ENCODE assay signal across 8 cellular contexts in the genomic region with DNA sequence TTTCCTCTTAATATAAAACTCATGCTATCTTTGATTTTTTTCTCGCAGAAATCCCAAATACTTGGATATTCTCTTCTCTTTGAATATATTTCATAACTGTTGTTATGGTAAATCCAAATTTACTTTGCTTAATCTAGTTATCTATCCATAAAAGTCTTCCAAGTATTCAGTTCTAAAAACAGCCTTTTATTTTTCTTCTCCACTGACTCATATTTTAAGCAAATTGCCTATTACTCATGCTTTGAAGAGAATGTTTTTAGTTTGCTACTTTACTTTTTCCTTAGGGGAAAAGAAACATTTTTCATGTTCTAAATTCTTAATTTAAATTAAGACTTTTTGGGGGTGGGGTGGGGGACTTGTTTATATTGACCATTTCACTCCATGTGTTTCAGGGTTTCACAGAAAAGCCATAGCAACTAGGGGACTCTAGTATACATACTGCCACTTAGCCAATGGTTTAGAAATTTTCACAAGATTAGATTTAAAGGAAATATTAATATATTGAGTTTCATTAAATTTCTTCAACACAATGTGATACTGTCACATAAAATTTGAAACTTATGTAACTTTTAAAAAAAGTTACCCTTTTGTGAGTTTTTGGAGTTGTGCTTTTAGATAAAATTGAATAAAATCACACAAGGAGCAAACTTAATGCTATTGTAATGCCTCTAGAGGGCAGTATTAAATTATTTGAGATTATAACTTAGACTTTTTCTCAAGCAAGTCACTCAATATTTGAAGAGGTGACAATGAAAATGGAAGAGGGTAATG.
DNase-seq lines count a peak whose midpoint lies in the region; ATAC-seq and TF ChIP-seq lines count a peak whose summit lies in the region.

No MANE protein-coding gene starts in this region.

- H3K4me3 ChIP-seq in AG09309 (ENCODE audit: control insufficient read depth, low read depth, low read length) = no peak overlapping the region

- H3K27ac Mint-ChIP-seq in activated CD4-positive, alpha-beta T cell treated with anti-CD3 and anti-CD28 coated beads for 36 hours = no peak overlapping the region

- POLR2A ChIA-PET in activated CD4-positive, alpha-beta T cell treated with anti-CD3 and anti-CD28 coated beads for 36 hours (lab: Charles Lee) = no interaction called here

- H3K27me3 Mint-ChIP-seq in activated CD4-positive, alpha-beta T cell treated with anti-CD3 and anti-CD28 coated beads for 36 hours = no peaks in the 10 kb centered on the region

- peak; percentile 60 for ATAC-seq in GM19035 (IDR thresholded peaks at IDR 0.05; ENCODE audit: unreplicated experiment)
- no peak for ATAC-seq in GM19397 (IDR thresholded peaks at IDR 0.05; ENCODE audit: unreplicated experiment)
- no peak for ATAC-seq in activated CD4-positive, alpha-beta T cell treated with anti-CD3 and anti-CD28 coated beads for 36 hours

- intact Hi-C loops in activated CD4-positive, alpha-beta T cell treated with anti-CD3 and anti-CD28 coated beads for 36 hours (cut with DNase I, micrococcal nuclease) = no loop called here

- H3K9me3 Mint-ChIP-seq in activated CD4-positive, alpha-beta T cell treated with anti-CD3 and anti-CD28 coated beads for 36 hours (ENCODE audit: low read depth) = no peaks in the 10 kb centered on the region

- H3K4me1 Mint-ChIP-seq in activated CD4-positive, alpha-beta T cell treated with anti-CD3 and anti-CD28 coated beads for 36 hours = no peaks in the 10 kb centered on the region

- no peaks in the 10 kb centered on the region for H3K36me3 Mint-ChIP-seq in activated CD4-positive, alpha-beta T cell treated with anti-CD3 and anti-CD28 coated beads for 36 hours (ENCODE audit: low read depth)

- no peak for DNase-seq in AG09309 (ENCODE audit: low read depth)
- DNase-seq in NCI-H2227 treated with DMSO at 0.1 percent for 48 hours (lab: John Stamatoyannopoulos, UW) = peak; percentile 46
- peak; percentile 62 for DNase-seq in dedifferentiated amniotic fluid mesenchymal stem cell (ENCODE audit: extremely low spot score)
- peak; percentile 70 for DNase-seq in renal cortical epithelial cell (ENCODE audit: low read depth)
- no peak for DNase-seq in stimulated activated CD4-positive, alpha-beta T cell treated with anti-CD3 and anti-CD28 coated beads, Interleukin-12 subunit alpha, Interleukin-12 subunit beta, amount 100 ng/mL, for 4 hours
- no peak for DNase-seq in activated CD4-positive, alpha-beta T cell treated with anti-CD3 and anti-CD28 coated beads for 36 hours

- CTCF ChIA-PET in activated CD4-positive, alpha-beta T cell treated with anti-CD3 and anti-CD28 coated beads for 36 hours (lab: Charles Lee) = interaction anchor here (1.3 to 1.6 kb wide), 3 partner anchors 9 to 51 kb away, joined by 3 to 8 read pairs (median 5); no protein-coding TSS in a partner anchor

- no peak overlapping the region for H3K4me3 Mint-ChIP-seq in activated CD4-positive, alpha-beta T cell treated with anti-CD3 and anti-CD28 coated beads for 36 hours

- TF ChIP-seq CTCF in AG09309 (IDR thresholded peaks at IDR 0.05; ENCODE audit: control insufficient read depth, insufficient read depth, low read depth, low read length, missing control alignments) = peak; percentile 28

Comparison
In these comparisons a context has a peak if more than half of its experiments do, and no peak if none do; other contexts are left out.
1. DNase-seq: peak in NCI-H2227 treated with DMSO at 0.1 percent for 48 hours (single experiment), dedifferentiated amniotic fluid mesenchymal stem cell (single experiment) and renal cortical epithelial cell (single experiment); none in AG09309 (single experiment), stimulated activated CD4-positive, alpha-beta T cell treated with anti-CD3 and anti-CD28 coated beads, Interleukin-12 subunit alpha, Interleukin-12 subunit beta, amount 100 ng/mL, for 4 hours (single experiment) and activated CD4-positive, alpha-beta T cell treated with anti-CD3 and anti-CD28 coated beads for 36 hours (single experiment).